ENCODE assay signal across 1 cellular context in the genomic region with DNA sequence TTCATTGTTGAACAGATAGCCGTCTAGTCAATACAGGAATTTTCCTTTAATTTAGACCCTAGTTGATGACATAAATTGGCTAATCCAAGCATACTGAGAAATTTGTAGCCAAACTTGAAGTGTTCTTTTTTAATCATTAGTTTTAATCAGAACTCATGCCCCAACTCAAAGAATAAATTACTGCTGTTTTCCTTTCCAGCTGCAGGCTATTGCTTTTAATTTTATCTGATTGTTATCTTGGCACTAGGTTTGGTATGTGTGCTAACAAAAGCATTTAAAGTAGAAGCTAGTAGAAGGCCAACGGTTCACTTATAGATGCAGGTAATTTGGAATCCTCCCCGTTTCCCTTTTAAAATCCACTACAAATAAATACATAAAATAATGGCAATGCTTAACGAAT.
TF ChIP-seq lines count a peak whose summit lies in the region.

No MANE protein-coding gene starts in this region.

TF ChIP-seq in GM23338, 12 proteins besides CTCF, POLR2A, EP300 and RAD21 (continued from another document):
- TF ChIP-seq, protein P1, sequence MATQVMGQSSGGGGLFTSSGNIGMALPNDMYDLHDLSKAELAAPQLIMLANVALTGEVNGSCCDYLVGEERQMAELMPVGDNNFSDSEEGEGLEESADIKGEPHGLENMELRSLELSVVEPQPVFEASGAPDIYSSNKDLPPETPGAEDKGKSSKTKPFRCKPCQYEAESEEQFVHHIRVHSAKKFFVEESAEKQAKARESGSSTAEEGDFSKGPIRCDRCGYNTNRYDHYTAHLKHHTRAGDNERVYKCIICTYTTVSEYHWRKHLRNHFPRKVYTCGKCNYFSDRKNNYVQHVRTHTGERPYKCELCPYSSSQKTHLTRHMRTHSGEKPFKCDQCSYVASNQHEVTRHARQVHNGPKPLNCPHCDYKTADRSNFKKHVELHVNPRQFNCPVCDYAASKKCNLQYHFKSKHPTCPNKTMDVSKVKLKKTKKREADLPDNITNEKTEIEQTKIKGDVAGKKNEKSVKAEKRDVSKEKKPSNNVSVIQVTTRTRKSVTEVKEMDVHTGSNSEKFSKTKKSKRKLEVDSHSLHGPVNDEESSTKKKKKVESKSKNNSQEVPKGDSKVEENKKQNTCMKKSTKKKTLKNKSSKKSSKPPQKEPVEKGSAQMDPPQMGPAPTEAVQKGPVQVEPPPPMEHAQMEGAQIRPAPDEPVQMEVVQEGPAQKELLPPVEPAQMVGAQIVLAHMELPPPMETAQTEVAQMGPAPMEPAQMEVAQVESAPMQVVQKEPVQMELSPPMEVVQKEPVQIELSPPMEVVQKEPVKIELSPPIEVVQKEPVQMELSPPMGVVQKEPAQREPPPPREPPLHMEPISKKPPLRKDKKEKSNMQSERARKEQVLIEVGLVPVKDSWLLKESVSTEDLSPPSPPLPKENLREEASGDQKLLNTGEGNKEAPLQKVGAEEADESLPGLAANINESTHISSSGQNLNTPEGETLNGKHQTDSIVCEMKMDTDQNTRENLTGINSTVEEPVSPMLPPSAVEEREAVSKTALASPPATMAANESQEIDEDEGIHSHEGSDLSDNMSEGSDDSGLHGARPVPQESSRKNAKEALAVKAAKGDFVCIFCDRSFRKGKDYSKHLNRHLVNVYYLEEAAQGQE (IDR thresholded peaks at IDR 0.05; ENCODE audit: unreplicated experiment) = no peak
- TF ChIP-seq NANOG (IDR thresholded peaks at IDR 0.05; ENCODE audit: borderline replicate concordance) (no peak), ZNF114 (CRISPR knock-in tag; IDR thresholded peaks at IDR 0.05) (no peak), POLR2AphosphoS5 (IDR thresholded peaks at IDR 0.05; ENCODE audit: low read depth) (no peak), EZH2 (IDR thresholded peaks at IDR 0.05; ENCODE audit: low read depth, unreplicated experiment) (no peak), EZH2phosphoT487 (IDR thresholded peaks at IDR 0.05; ENCODE audit: unreplicated experiment) (no peak), CREB1 (CRISPR knock-in tag; IDR thresholded peaks at IDR 0.05; ENCODE audit: low read depth) (no peak), JUNB (IDR thresholded peaks at IDR 0.05; ENCODE audit: unreplicated experiment) (no peak)
- TF ChIP-seq, protein P2, sequence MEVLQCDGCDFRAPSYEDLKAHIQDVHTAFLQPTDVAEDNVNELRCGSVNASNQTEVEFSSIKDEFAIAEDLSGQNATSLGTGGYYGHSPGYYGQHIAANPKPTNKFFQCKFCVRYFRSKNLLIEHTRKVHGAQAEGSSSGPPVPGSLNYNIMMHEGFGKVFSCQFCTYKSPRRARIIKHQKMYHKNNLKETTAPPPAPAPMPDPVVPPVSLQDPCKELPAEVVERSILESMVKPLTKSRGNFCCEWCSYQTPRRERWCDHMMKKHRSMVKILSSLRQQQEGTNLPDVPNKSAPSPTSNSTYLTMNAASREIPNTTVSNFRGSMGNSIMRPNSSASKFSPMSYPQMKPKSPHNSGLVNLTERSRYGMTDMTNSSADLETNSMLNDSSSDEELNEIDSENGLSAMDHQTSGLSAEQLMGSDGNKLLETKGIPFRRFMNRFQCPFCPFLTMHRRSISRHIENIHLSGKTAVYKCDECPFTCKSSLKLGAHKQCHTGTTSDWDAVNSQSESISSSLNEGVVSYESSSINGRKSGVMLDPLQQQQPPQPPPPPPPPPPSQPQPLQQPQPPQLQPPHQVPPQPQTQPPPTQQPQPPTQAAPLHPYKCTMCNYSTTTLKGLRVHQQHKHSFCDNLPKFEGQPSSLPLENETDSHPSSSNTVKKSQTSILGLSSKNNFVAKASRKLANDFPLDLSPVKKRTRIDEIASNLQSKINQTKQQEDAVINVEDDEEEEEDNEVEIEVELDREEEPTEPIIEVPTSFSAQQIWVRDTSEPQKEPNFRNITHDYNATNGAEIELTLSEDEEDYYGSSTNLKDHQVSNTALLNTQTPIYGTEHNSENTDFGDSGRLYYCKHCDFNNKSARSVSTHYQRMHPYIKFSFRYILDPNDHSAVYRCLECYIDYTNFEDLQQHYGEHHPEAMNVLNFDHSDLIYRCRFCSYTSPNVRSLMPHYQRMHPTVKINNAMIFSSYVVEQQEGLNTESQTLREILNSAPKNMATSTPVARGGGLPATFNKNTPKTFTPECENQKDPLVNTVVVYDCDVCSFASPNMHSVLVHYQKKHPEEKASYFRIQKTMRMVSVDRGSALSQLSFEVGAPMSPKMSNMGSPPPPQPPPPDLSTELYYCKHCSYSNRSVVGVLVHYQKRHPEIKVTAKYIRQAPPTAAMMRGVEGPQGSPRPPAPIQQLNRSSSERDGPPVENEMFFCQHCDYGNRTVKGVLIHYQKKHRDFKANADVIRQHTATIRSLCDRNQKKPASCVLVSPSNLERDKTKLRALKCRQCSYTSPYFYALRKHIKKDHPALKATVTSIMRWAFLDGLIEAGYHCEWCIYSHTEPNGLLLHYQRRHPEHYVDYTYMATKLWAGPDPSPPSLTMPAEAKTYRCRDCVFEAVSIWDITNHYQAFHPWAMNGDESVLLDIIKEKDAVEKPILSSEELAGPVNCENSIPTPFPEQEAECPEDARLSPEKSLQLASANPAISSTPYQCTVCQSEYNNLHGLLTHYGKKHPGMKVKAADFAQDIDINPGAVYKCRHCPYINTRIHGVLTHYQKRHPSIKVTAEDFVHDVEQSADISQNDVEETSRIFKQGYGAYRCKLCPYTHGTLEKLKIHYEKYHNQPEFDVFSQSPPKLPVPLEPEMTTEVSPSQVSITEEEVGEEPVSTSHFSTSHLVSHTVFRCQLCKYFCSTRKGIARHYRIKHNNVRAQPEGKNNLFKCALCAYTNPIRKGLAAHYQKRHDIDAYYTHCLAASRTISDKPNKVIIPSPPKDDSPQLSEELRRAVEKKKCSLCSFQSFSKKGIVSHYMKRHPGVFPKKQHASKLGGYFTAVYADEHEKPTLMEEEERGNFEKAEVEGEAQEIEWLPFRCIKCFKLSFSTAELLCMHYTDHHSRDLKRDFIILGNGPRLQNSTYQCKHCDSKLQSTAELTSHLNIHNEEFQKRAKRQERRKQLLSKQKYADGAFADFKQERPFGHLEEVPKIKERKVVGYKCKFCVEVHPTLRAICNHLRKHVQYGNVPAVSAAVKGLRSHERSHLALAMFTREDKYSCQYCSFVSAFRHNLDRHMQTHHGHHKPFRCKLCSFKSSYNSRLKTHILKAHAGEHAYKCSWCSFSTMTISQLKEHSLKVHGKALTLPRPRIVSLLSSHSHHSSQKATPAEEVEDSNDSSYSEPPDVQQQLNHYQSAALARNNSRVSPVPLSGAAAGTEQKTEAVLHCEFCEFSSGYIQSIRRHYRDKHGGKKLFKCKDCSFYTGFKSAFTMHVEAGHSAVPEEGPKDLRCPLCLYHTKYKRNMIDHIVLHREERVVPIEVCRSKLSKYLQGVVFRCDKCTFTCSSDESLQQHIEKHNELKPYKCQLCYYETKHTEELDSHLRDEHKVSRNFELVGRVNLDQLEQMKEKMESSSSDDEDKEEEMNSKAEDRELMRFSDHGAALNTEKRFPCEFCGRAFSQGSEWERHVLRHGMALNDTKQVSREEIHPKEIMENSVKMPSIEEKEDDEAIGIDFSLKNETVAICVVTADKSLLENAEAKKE (CRISPR knock-in tag; IDR thresholded peaks at IDR 0.05) = no peak
